8 cellular contexts compared by ENCODE assay signal in the genomic region with DNA sequence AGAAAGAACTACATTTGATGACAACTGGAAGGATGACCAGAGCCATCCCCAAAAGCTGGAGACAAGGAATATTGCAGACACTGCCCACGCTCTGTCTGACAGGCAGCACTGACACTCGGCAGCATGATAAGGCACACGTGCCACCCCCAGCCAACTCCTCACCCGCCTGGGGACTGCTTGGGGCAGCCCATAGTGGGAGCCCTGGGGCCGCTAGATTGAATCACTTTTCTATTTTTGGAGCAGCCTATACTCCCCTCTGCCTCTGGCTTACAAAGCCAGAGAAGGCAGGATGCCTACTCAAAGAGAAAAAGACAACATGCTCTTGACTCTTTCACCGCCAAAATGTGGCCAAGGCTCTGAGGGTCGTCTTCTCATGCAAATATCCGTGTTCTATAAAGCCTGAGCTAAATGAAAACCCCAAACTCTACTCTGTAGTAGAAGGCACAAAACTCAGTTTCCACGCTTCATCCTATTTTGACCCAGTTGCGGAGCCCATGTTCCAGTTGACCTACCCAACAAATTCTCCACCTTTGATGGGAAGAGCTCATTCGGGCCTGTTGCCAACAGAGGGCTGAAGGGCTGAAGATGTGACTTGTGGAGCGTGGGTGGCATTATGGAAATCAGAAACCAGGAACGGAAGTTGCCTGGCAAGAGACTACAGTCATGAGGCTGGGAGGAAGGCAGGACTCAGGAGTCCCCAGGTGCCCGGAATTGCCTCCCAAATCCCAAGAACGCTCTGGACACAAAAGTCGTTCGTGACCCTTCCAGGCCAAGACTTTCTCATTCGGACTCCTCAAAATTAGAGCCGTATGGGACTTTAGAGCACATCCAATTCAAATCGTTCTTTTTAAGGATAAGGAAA. TPM values are rescaled to one million over a fixed set of nuclear protein-coding genes. Genes with fewer than 3 reads are reported as not detected.
DNase-seq lines count a peak whose midpoint lies in the region; ATAC-seq and TF ChIP-seq lines count a peak whose summit lies in the region.

No MANE protein-coding gene starts in this region.

- no CpG with 5 or more reads among the region's 20 CpGs for WGBS in iPS DF 6.9 (ENCODE audit: insufficient coverage, insufficient read length)

- intact Hi-C loops in PC-3 (cut with micrococcal nuclease): loop anchor here (1.0 kb wide), 1 partner anchor 18 kb away; no protein-coding TSS in a partner anchor

- peak overlapping the region; percentile 95 for H3K4me2 ChIP-seq in PC-3 (ENCODE audit: low read length)

- CTCF ChIA-PET in PC-3 (lab: Charles Lee): interaction anchor here (0.7 kb wide), 1 partner anchor 198 kb away, joined by 3 read pairs; no protein-coding TSS in a partner anchor

- no peaks in the 10 kb centered on the region for H3K9me2 ChIP-seq in PC-3 (replicated peaks; ENCODE audit: low read length)

- H3F3A ChIP-seq in PC-3 (ENCODE audit: low read length, unreplicated experiment): no peaks in the 10 kb centered on the region

- POLR2A ChIA-PET in PC-3 (lab: Charles Lee; ENCODE audit: unreplicated experiment): no interaction called here

- TSS peak; percentile 51 for BruUV-seq in PC-3 (replicated peaks; lab: Mats Ljungman, UMichigan)

- no peaks in the 10 kb centered on the region for H3K9me3 ChIP-seq in PC-3 (ENCODE audit: low read length)
- no peaks in the 10 kb centered on the region for H3K9me3 ChIP-seq in iPS DF 6.9 (ENCODE audit: control insufficient read depth, insufficient read depth, low read length)

- H3K36me3 ChIP-seq in PC-3 (ENCODE audit: low read depth, low read length) (peaks cover 33% of the 10 kb centered on the region), iPS DF 6.9 (ENCODE audit: control insufficient read depth, insufficient read depth, low read length) (peaks cover 17% of the 10 kb centered on the region; the same call in 1 of the 2 replicates)

- peak; percentile 71 for DNase-seq in GM03348 (ENCODE audit: low spot score)
- no peak for DNase-seq in HFF-Myc (ENCODE audit: extremely low read depth, low read depth)
- peak; percentile 44 for DNase-seq in PC-3
- DNase-seq in activated naive CD8-positive, alpha-beta T cell treated with anti-CD3 and anti-CD28 coated beads, Interleukin-2, amount 50 U/mL, for 16 hours (ENCODE audit: low read depth, low spot score): peak; percentile 18
- no peak for DNase-seq in iPS DF 6.9 (ENCODE audit: low read depth, low spot score)
- peak; percentile 70 for DNase-seq in stimulated activated CD4-positive, alpha-beta T cell treated with anti-CD3 and anti-CD28 coated beads, Interleukin-15, amount 100 ng/mL, for 24 hours
- no peak for DNase-seq in 8988T
- no peak for DNase-seq in D341Med (ENCODE audit: low spot score)

- peaks cover 36% of the 10 kb centered on the region for H4K20me1 ChIP-seq in PC-3 (ENCODE audit: low read length)

- peak overlapping the region; percentile 66; the same call in 1 of the 2 replicates for H2AFZ ChIP-seq in PC-3 (ENCODE audit: low read length)

- no peak for ATAC-seq in PC-3

- peaks cover 32% of the 10 kb centered on the region for H3K4me1 ChIP-seq in PC-3 (ENCODE audit: insufficient read depth, low read length)
- H3K4me1 ChIP-seq in iPS DF 6.9 (ENCODE audit: control insufficient read depth, insufficient read depth, low read length): no peaks in the 10 kb centered on the region

- H3K27ac ChIP-seq in PC-3 (ENCODE audit: low read length) (peak overlapping the region; percentile 76), iPS DF 6.9 (ENCODE audit: low read length) (no peak overlapping the region)

- peaks cover 73% of the 10 kb centered on the region for H3K79me2 ChIP-seq in PC-3 (ENCODE audit: low read length)

- H3K9ac ChIP-seq in PC-3 (ENCODE audit: low read length): peak overlapping the region; percentile 98

- TF ChIP-seq CTCF in HFF-Myc (IDR thresholded peaks at IDR 0.05; ENCODE audit: low read depth, low read length, missing control alignments) (no peak), PC-3 (conservative IDR thresholded peaks at IDR 0.05; ENCODE audit: low read depth, low read length) (no peak)

- H3K27me3 ChIP-seq in PC-3 (ENCODE audit: low read length) (no peaks in the 10 kb centered on the region), iPS DF 6.9 (ENCODE audit: control insufficient read depth, insufficient read depth, low read length) (no peaks in the 10 kb centered on the region)

- H3K4me3 ChIP-seq in HFF-Myc (replicated peaks; ENCODE audit: low read depth, low read length) (peak overlapping the region; percentile 77), PC-3 (ENCODE audit: low read length) (peak overlapping the region; percentile 86), iPS DF 6.9 (ENCODE audit: low read length) (peak overlapping the region; percentile 88; the same call in 1 of the 2 replicates)

RNA-seq across cellular contexts. Expression of a gene that starts 1.1 kb away (rescaled TPM):
- 126 and 130 TPM in 2 replicates for total RNA-seq in PC-3 (2014; rRNA removed)

RNA-seq across cellular contexts. Expression of a gene that starts 2.6 kb away (rescaled TPM):
- total RNA-seq in PC-3 (2014; rRNA removed): 8.1 and 11.2 TPM in 2 replicates

RNA-seq across cellular contexts. Expression of a gene that starts 14.0 kb away (rescaled TPM):
- 49.8 and 52.2 TPM in 2 replicates for total RNA-seq in PC-3 (2014; rRNA removed)

RNA-seq across cellular contexts. Expression of a gene that starts 17.6 kb away (rescaled TPM):
- total RNA-seq in PC-3 (2014; rRNA removed): 1.1 TPM in 1 of 2 replicates, not detected in the other

RNA-seq across cellular contexts. Expression of a gene that starts 33.7 kb away (rescaled TPM):
- 6.6 and 7.2 TPM in 2 replicates for total RNA-seq in PC-3 (2014; rRNA removed)

Comparison
In these comparisons a context has a peak if more than half of its experiments do, and no peak if none do; other contexts are left out.
1. DNase-seq: peak in GM03348 (single experiment), PC-3 (single experiment), activated naive CD8-positive, alpha-beta T cell treated with anti-CD3 and anti-CD28 coated beads, Interleukin-2, amount 50 U/mL, for 16 hours (single experiment) and stimulated activated CD4-positive, alpha-beta T cell treated with anti-CD3 and anti-CD28 coated beads, Interleukin-15, amount 100 ng/mL, for 24 hours (single experiment); none in HFF-Myc (single experiment), iPS DF 6.9 (single experiment), 8988T (single experiment) and D341Med (single experiment).
2. Peak in every context shown above with its lines, with median percentiles within 50 percentile points of each other: H3K4me3 ChIP-seq.